29 cellular contexts compared by ENCODE assay signal in the genomic region with DNA sequence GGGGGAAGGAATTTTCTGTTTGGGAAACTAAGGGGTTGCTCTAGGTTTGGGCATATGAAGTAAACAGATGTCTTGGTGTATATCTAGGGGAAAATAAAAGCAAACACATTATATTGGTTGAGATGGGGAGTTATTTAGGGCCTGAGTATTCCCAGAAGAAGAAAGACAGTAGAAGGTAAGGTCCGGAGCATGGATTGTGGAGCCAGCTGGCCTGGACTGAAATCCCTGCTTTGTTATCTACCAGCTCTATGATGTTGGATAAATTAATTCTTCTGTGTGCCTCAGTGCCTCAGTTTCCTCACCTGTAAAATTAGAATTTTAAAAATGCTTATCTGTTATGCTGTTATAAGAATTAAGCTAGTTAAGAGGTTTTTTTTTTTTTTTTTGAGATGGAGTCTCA.
"Had no signal": no experiment of that assay in that cellular context is flagged by ENCODE, and none has a peak within 500 bp of the region (broad histone marks: within the 10 kb centered on the region; RNA-seq: fewer than 3 reads in every experiment).

No MANE protein-coding gene starts in this region.

- H3K4me3 Mint-ChIP-seq: stimulated activated effector memory CD8-positive, alpha-beta T cell treated with anti-CD3 and anti-CD28 coated beads, Interleukin-12 subunit alpha, Interleukin-12 subunit beta, amount 100 ng/mL, for 72 hours; stimulated activated memory B cell treated with anti-CD40 and anti-IgM and Interleukin-4, amounts not matched to agents 10 μg/mL and 1 μg/mL and 100 μg/mL, for 72 hours; stimulated activated naive B cell treated with anti-CD40 and anti-IgM and Interleukin-4, amounts not matched to agents 10 μg/mL and 1 μg/mL and 100 μg/mL, for 72 hours; stimulated activated naive CD8-positive, alpha-beta T cell treated with anti-CD3 and anti-CD28 coated beads, Interleukin-15, amount 100 ng/mL, for 72 hours; stimulated activated naive CD8-positive, alpha-beta T cell treated with anti-CD3 and anti-CD28 coated beads, Interleukin-15, Interleukin-2, amounts not matched to agents 100 ng/mL and 50 ng/mL, for 24 hours; type B pancreatic cell had no signal

- H3K27me3 ChIP-seq: suprapubic skin, testis, thyroid gland, tibial artery, transverse colon, upper lobe of left lung, upper lobe of right lung, vagina had no signal

- H3K36me3 Mint-ChIP-seq: stimulated activated effector memory CD8-positive, alpha-beta T cell treated with anti-CD3 and anti-CD28 coated beads, Interleukin-12 subunit alpha, Interleukin-12 subunit beta, amount 100 ng/mL, for 72 hours; stimulated activated memory B cell treated with anti-CD40 and anti-IgM and Interleukin-4, amounts not matched to agents 10 μg/mL and 1 μg/mL and 100 μg/mL, for 72 hours; type B pancreatic cell had no signal

- FAIRE-seq: urothelium cell line had no signal

- H3K9me3 ChIP-seq: suprapubic skin, testis, thoracic aorta, thyroid gland, transverse colon, upper lobe of right lung, uterus, vagina had no signal

- DNase-seq: stimulated activated CD4-positive, alpha-beta T cell treated with anti-CD3 and anti-CD28 coated beads, Interleukin-2, amount 100 ng/mL, for 48 hours; stimulated activated CD4-positive, alpha-beta T cell treated with anti-CD3 and anti-CD28 coated beads, Interleukin-4, amount 100 ng/mL, for 1 hour; stimulated activated CD4-positive, alpha-beta T cell treated with anti-CD3 and anti-CD28 coated beads, Interleukin-4, amount 100 ng/mL, for 24 hours; stimulated activated CD4-positive, alpha-beta T cell treated with anti-CD3 and anti-CD28 coated beads, Interleukin-4, amount 100 ng/mL, for 4 hours; stimulated activated CD8-positive, alpha-beta memory T cell treated with anti-CD3 and anti-CD28 coated beads, Interleukin-4, amount 100 ng/mL, for 48 hours; stimulated activated naive B cell treated with anti-CD40 and anti-IgM and Interleukin-4, amounts not matched to agents 10 μg/mL and 1 μg/mL and 100 μg/mL, for 72 hours; stimulated activated naive CD4-positive, alpha-beta T cell; stimulated activated naive CD4-positive, alpha-beta T cell treated with Interleukin-2 at 50 U/mL for 16 hours; stimulated activated naive CD8-positive, alpha-beta T cell treated with anti-CD3 and anti-CD28 coated beads, Interleukin-15, amount 100 ng/mL, for 72 hours; stimulated activated naive CD8-positive, alpha-beta T cell treated with anti-CD3 and anti-CD28 coated beads, Interleukin-15, Interleukin-2, amounts not matched to agents 100 U/mL and 50 U/mL, for 24 hours; stomach; substantia nigra; testis; thyroid gland; tibial artery; transverse colon; trophoblast cell; upper lobe of left lung; upper lobe of right lung; uterus had no signal

- H3K36me3 ChIP-seq: stomach, suprapubic skin, thoracic aorta, thyroid gland, tibial artery, tibial nerve, transverse colon, upper lobe of left lung, upper lobe of right lung, uterus, vagina had no signal

- H3K27ac ChIP-seq: stomach, suprapubic skin, testis, thoracic aorta, thyroid gland, tibial artery, tibial nerve, transverse colon, upper lobe of left lung, upper lobe of right lung, uterus, vagina had no signal

- H3K4me1 Mint-ChIP-seq: stimulated activated memory B cell treated with anti-CD40 and anti-IgM and Interleukin-4, amounts not matched to agents 10 μg/mL and 1 μg/mL and 100 μg/mL, for 72 hours; stimulated activated naive B cell treated with anti-CD40 and anti-IgM and Interleukin-4, amounts not matched to agents 10 μg/mL and 1 μg/mL and 100 μg/mL, for 72 hours; stimulated activated naive CD8-positive, alpha-beta T cell treated with anti-CD3 and anti-CD28 coated beads, Interleukin-15, amount 100 ng/mL, for 72 hours had no signal

- H3K4me3 ChIP-seq: stomach, suprapubic skin, testis, thoracic aorta, thyroid gland, tibial artery, tibial nerve, transverse colon, upper lobe of left lung, upper lobe of right lung, uterus, vagina had no signal

- H3K4me1 ChIP-seq: stomach, suprapubic skin, testis, thyroid gland, tibial artery, tibial nerve, transverse colon, upper lobe of left lung, upper lobe of right lung, uterus, vagina had no signal

- ATAC-seq: stimulated activated effector memory CD8-positive, alpha-beta T cell treated with anti-CD3 and anti-CD28 coated beads, Interleukin-12 subunit alpha, Interleukin-12 subunit beta, amount 100 ng/mL, for 72 hours; stimulated activated memory B cell treated with anti-CD40 and anti-IgM and Interleukin-4, amounts not matched to agents 10 μg/mL and 1 μg/mL and 100 μg/mL, for 72 hours; stimulated activated naive B cell treated with anti-CD40 and anti-IgM and Interleukin-4, amounts not matched to agents 10 μg/mL and 1 μg/mL and 100 μg/mL, for 72 hours; stimulated activated naive CD8-positive, alpha-beta T cell treated with anti-CD3 and anti-CD28 coated beads, Interleukin-15, amount 100 ng/mL, for 72 hours; stimulated activated naive CD8-positive, alpha-beta T cell treated with anti-CD3 and anti-CD28 coated beads, Interleukin-15, Interleukin-2, amounts not matched to agents 100 U/mL and 50 U/mL, for 24 hours; upper lobe of right lung had no signal

- H3K27ac Mint-ChIP-seq: stimulated activated effector memory CD8-positive, alpha-beta T cell treated with anti-CD3 and anti-CD28 coated beads, Interleukin-12 subunit alpha, Interleukin-12 subunit beta, amount 100 ng/mL, for 72 hours; stimulated activated memory B cell treated with anti-CD40 and anti-IgM and Interleukin-4, amounts not matched to agents 10 μg/mL and 1 μg/mL and 100 μg/mL, for 72 hours; stimulated activated naive B cell treated with anti-CD40 and anti-IgM and Interleukin-4, amounts not matched to agents 10 μg/mL and 1 μg/mL and 100 μg/mL, for 72 hours; stimulated activated naive CD8-positive, alpha-beta T cell treated with anti-CD3 and anti-CD28 coated beads, Interleukin-15, amount 100 ng/mL, for 72 hours; stimulated activated naive CD8-positive, alpha-beta T cell treated with anti-CD3 and anti-CD28 coated beads, Interleukin-15, Interleukin-2, amounts not matched to agents 100 ng/mL and 50 ng/mL, for 24 hours; type B pancreatic cell had no signal
